In the genomic region with DNA sequence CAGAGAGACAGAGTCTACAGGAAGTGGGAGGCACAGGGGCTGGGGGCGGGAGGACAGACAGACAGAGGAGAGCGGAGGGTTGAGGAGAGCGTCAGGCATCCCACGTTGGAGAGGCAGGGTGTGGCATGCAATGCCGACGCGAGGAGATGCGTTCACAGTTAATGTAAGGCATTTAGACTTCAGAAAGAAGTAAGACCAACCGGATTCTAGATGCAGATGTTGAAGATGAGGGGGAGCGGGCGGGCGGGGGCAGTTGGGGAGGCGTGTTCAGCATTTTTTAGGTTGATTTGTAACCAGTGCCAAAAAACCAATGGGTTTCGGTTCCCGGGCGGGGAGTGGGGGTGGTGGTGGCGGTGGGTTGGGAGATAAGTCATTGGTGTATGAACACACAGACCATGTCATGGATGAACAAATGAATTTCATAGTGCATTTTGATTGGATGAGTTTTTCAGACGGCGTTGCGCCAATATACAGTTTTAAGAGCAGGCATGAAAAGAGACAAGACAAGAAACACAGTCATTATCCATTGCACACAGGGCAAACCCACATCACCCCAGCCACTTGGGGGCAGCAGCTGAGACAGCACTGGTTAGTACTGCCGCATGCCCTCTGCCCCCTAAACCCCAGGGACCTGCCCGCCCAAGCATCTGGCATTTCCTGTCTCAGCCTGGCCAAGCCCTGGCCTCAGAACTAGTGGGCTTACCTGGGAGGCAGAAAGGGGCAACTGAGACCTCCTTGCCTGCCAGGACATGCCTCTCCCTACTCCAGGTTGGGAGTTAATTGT, we compare ENCODE assay signal across 11 cellular contexts.
DNase-seq lines count a peak whose midpoint lies in the region; ATAC-seq, FAIRE-seq and TF ChIP-seq lines count a peak whose summit lies in the region.
"Had no signal": no experiment of that assay in that cellular context is flagged by ENCODE, and none has a peak within 500 bp of the region (broad histone marks: within the 10 kb centered on the region; RNA-seq: fewer than 3 reads in every experiment).

No MANE protein-coding gene starts in this region.

- TF ChIP-seq POLR2A in stomach (IDR thresholded peaks at IDR 0.05) = no peak

- no peak overlapping the region for H3K27ac ChIP-seq in naive thymus-derived CD4-positive, alpha-beta T cell (ENCODE audit: low read depth, low read length)
- H3K27ac ChIP-seq in stomach = no peak overlapping the region
- H3K27ac ChIP-seq: vagina had no signal

- H3K4me3 ChIP-seq in naive thymus-derived CD4-positive, alpha-beta T cell (ENCODE audit: low read length) = no peak overlapping the region
- H3K4me3 ChIP-seq in stomach = no peak overlapping the region
- H3K4me3 ChIP-seq: vagina had no signal

- peaks cover 1% of the 10 kb centered on the region; the same call in 1 of the 2 replicates for H3K9me3 Mint-ChIP-seq in HFFc6
- no peaks in the 10 kb centered on the region for H3K9me3 Mint-ChIP-seq in activated CD8-positive, alpha-beta memory T cell treated with anti-CD3 and anti-CD28 coated beads, Interleukin-2, amount 10 ng/mL, durations not matched to agents 7 days and 5 days (ENCODE audit: low read depth)
- peaks cover 0 to 3% (median 0%) of the 10 kb centered on the region in 11 donors for H3K9me3 Mint-ChIP-seq in naive thymus-derived CD4-positive, alpha-beta T cell

- H3K9me3 ChIP-seq in naive thymus-derived CD4-positive, alpha-beta T cell (ENCODE audit: control insufficient read depth in 2 of 3, low read length in 3 of 3) = no peaks in the 10 kb centered on the region
- H3K9me3 ChIP-seq in stomach = peaks cover 0 to 1% (median under 1%) of the 10 kb centered on the region in 4 donors
- H3K9me3 ChIP-seq: vagina had no signal

- FAIRE-seq in D721Med (lab: Jason Lieb, UNC) = no peak
- FAIRE-seq: kidney had no signal

- CTCF ChIA-PET in activated CD8-positive, alpha-beta memory T cell treated with anti-CD3 and anti-CD28 coated beads, Interleukin-2, amount 10 ng/mL, durations not matched to agents 7 days and 5 days (lab: Charles Lee) = interaction anchor here (1.0 to 1.7 kb wide), 3 partner anchors 9 to 47 kb away, joined by 3 to 7 read pairs (median 3); no protein-coding TSS in a partner anchor
- CTCF ChIA-PET in naive thymus-derived CD4-positive, alpha-beta T cell (lab: Charles Lee) = interaction anchor here (0.7 kb wide), 1 partner anchor 90 kb away, joined by 3 read pairs; no protein-coding TSS in a partner anchor

- WGBS in stomach, 5 donors = 62 to 70% (median 68%) methylated on average over 22 of the region's 22 CpGs

- intact Hi-C loops in naive thymus-derived CD4-positive, alpha-beta T cell (cut with micrococcal nuclease) = no loop called here
- intact Hi-C loops in stomach (cut with DNase I; ENCODE audit: low total_unique reads) = no loop called here

- no peak overlapping the region for H3K4me3 Mint-ChIP-seq in HFFc6
- H3K4me3 Mint-ChIP-seq in activated CD8-positive, alpha-beta memory T cell treated with anti-CD3 and anti-CD28 coated beads, Interleukin-2, amount 10 ng/mL, durations not matched to agents 7 days and 5 days = peak overlapping the region; percentile 53
- peak overlapping the region in 3 of 10 donors; percentile 41 to 63 (median 62) for H3K4me3 Mint-ChIP-seq in naive thymus-derived CD4-positive, alpha-beta T cell

- H3K4me1 ChIP-seq in naive thymus-derived CD4-positive, alpha-beta T cell (ENCODE audit: control insufficient read depth in 2 of 2, insufficient read depth in 2 of 2, low read length in 2 of 2) = no peaks in the 10 kb centered on the region
- no peaks in the 10 kb centered on the region for H3K4me1 ChIP-seq in stomach
- H3K4me1 ChIP-seq: vagina had no signal

- no peaks in the 10 kb centered on the region for H3K4me1 Mint-ChIP-seq in HFFc6 (ENCODE audit: low read depth)
- H3K4me1 Mint-ChIP-seq in activated CD8-positive, alpha-beta memory T cell treated with anti-CD3 and anti-CD28 coated beads, Interleukin-2, amount 10 ng/mL, durations not matched to agents 7 days and 5 days = peaks cover 18% of the 10 kb centered on the region
- peaks cover 10 to 31% (median 18%) of the 10 kb centered on the region in 7 donors for H3K4me1 Mint-ChIP-seq in naive thymus-derived CD4-positive, alpha-beta T cell

- H3K27ac Mint-ChIP-seq in HFFc6 = no peak overlapping the region
- H3K27ac Mint-ChIP-seq in activated CD8-positive, alpha-beta memory T cell treated with anti-CD3 and anti-CD28 coated beads, Interleukin-2, amount 10 ng/mL, durations not matched to agents 7 days and 5 days = peak overlapping the region; percentile 73
- H3K27ac Mint-ChIP-seq in naive thymus-derived CD4-positive, alpha-beta T cell = peak overlapping the region in 4 of 9 donors; percentile 9 to 40 (median 22)

- no peaks in the 10 kb centered on the region for H3K36me3 Mint-ChIP-seq in HFFc6 (ENCODE audit: low read depth)
- no peaks in the 10 kb centered on the region for H3K36me3 Mint-ChIP-seq in activated CD8-positive, alpha-beta memory T cell treated with anti-CD3 and anti-CD28 coated beads, Interleukin-2, amount 10 ng/mL, durations not matched to agents 7 days and 5 days
- H3K36me3 Mint-ChIP-seq in naive thymus-derived CD4-positive, alpha-beta T cell = no peaks in the 10 kb centered on the region

- no peak for TF ChIP-seq EP300 in stomach (IDR thresholded peaks at IDR 0.05)

- peaks cover 21% of the 10 kb centered on the region for H3K27me3 Mint-ChIP-seq in HFFc6 (ENCODE audit: insufficient read depth)
- no peaks in the 10 kb centered on the region for H3K27me3 Mint-ChIP-seq in activated CD8-positive, alpha-beta memory T cell treated with anti-CD3 and anti-CD28 coated beads, Interleukin-2, amount 10 ng/mL, durations not matched to agents 7 days and 5 days
- H3K27me3 Mint-ChIP-seq in naive thymus-derived CD4-positive, alpha-beta T cell = peaks cover 0 to 4% (median 0%) of the 10 kb centered on the region in 5 donors

- POLR2A ChIA-PET in naive thymus-derived CD4-positive, alpha-beta T cell (lab: Charles Lee) = no interaction called here

- no peaks in the 10 kb centered on the region for H3K36me3 ChIP-seq in naive thymus-derived CD4-positive, alpha-beta T cell (ENCODE audit: control insufficient read depth in 2 of 3, insufficient read depth in 3 of 3, low read length in 3 of 3)
- no peaks in the 10 kb centered on the region for H3K36me3 ChIP-seq in stomach
- H3K36me3 ChIP-seq: vagina had no signal

- peak; percentile 8 for TF ChIP-seq CTCF in D721Med (IDR thresholded peaks at IDR 0.05; ENCODE audit: insufficient read depth, missing control alignments)
- peak; percentile 29; the same call in 1 of the 2 replicates for TF ChIP-seq CTCF in HFFc6 (IDR thresholded peaks at IDR 0.05)
- no peak for TF ChIP-seq CTCF in stomach (IDR thresholded peaks at IDR 0.05)

- ATAC-seq in activated CD8-positive, alpha-beta memory T cell treated with anti-CD3 and anti-CD28 coated beads, Interleukin-2, amount 10 ng/mL, durations not matched to agents 7 days and 5 days = peak; percentile 77
- peak; percentile 27 for ATAC-seq in naive thymus-derived CD4-positive, alpha-beta T cell
- no peak for ATAC-seq in GM19455 (IDR thresholded peaks at IDR 0.05; ENCODE audit: unreplicated experiment)
- no peak for ATAC-seq in GM21737 (IDR thresholded peaks at IDR 0.05; ENCODE audit: unreplicated experiment)

- H3K27me3 ChIP-seq in naive thymus-derived CD4-positive, alpha-beta T cell (ENCODE audit: control insufficient read depth in 2 of 2, insufficient read depth in 2 of 2, low read length in 2 of 2) = no peaks in the 10 kb centered on the region
- H3K27me3 ChIP-seq in stomach = peaks cover 0 to 17% (median 0%) of the 10 kb centered on the region in 3 donors
- H3K27me3 ChIP-seq: vagina had no signal

- DNase-seq in D721Med (ENCODE audit: insufficient read length, low spot score) = no peak
- no peak for DNase-seq in HFFc6
- DNase-seq in activated CD8-positive, alpha-beta memory T cell treated with anti-CD3 and anti-CD28 coated beads, Interleukin-2, amount 10 ng/mL, durations not matched to agents 7 days and 5 days = peak; percentile 72
- DNase-seq in naive thymus-derived CD4-positive, alpha-beta T cell = peak in 2 of 9 donors; percentile 4 to 19
- no peak for DNase-seq in stomach
- no peak for DNase-seq in NCI-H1092 (lab: John Stamatoyannopoulos, UW)
- DNase-seq: kidney, retina had no signal

Comparison
In these comparisons a context has a peak if more than half of its experiments do, and no peak if none do; other contexts are left out.
1. CTCF ChIP-seq: peak in D721Med (single experiment) and HFFc6 (single experiment); none in stomach (0 of 7).
2. ATAC-seq: peak in activated CD8-positive, alpha-beta memory T cell treated with anti-CD3 and anti-CD28 coated beads, Interleukin-2, amount 10 ng/mL, durations not matched to agents 7 days and 5 days (single experiment) and naive thymus-derived CD4-positive, alpha-beta T cell (single experiment); none in GM19455 (single experiment) and GM21737 (single experiment).